ENCODE assay signal across 8 cellular contexts in the genomic region with DNA sequence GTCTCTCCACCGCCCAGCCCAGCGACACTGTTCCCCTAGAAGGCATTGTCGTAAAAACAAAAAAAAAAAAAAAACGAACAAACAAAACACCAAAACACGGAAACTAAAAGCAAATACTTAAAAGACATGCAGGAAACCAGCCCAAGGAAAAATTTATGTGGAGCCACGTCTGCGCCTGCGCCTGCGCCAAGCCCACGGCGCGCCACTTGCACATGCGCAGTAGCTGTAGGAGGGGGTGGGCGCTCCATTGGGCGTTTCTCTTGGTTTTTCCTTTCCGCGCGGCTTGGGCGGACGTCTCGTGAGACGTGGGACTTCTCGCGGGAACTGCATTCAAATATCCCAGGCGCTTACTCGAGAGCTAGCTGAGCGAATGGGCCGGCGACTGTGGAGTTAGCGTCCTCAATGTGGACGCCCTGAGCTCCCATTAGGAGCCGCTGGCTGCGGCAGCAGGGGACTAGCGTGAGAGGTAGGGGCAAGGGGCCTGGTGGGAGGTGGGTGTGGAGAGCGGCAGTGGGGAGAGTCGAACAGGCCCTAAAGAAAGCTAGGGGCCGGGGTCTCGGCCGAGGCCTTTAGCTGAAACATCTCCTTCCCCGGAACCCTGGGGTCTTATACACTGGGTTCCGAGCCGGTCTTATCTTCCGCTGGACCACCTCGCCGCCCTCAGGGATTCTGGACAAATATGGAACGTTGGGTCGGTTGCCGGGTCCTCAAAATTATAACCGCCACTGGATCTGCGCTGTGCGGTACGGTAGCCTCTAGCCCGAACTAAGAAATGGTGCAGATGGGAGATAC. TPM values are rescaled to one million over a fixed set of nuclear protein-coding genes. Genes with fewer than 3 reads are reported as not detected.
DNase-seq lines count a peak whose midpoint lies in the region; ATAC-seq and TF ChIP-seq lines count a peak whose summit lies in the region.

A gene with protein sequence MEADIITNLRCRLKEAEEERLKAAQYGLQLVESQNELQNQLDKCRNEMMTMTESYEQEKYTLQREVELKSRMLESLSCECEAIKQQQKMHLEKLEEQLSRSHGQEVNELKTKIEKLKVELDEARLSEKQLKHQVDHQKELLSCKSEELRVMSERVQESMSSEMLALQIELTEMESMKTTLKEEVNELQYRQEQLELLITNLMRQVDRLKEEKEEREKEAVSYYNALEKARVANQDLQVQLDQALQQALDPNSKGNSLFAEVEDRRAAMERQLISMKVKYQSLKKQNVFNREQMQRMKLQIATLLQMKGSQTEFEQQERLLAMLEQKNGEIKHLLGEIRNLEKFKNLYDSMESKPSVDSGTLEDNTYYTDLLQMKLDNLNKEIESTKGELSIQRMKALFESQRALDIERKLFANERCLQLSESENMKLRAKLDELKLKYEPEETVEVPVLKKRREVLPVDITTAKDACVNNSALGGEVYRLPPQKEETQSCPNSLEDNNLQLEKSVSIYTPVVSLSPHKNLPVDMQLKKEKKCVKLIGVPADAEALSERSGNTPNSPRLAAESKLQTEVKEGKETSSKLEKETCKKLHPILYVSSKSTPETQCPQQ (plus strand): TSS at position 350 of the 792 bp plus-strand sequence. CDS start 4,644 bp downstream, outside the sequence.

- H3K27ac Mint-ChIP-seq in activated naive CD4-positive, alpha-beta T cell treated with anti-CD3 and anti-CD28 coated beads, Interleukin-2, amount 50 U/mL, for 72 hours = peak within 1 kb of the TSS; percentile 98 to 99

- peaks cover 0 to 18% of the 10 kb centered on the region in 2 donors for H3K36me3 Mint-ChIP-seq in activated naive CD4-positive, alpha-beta T cell treated with anti-CD3 and anti-CD28 coated beads, Interleukin-2, amount 50 U/mL, for 72 hours

- H3K4me1 ChIP-seq in thoracic aorta (ENCODE audit: control insufficient read depth in 1 of 2, low read depth in 2 of 2) = peaks cover 3 to 7% of the 10 kb centered on the region in 2 donors

- H3K9me3 Mint-ChIP-seq in activated naive CD4-positive, alpha-beta T cell treated with anti-CD3 and anti-CD28 coated beads, Interleukin-2, amount 50 U/mL, for 72 hours = no peaks in the 10 kb centered on the region

- TF ChIP-seq CTCF in omental fat pad (IDR thresholded peaks at IDR 0.05) (no peak), thoracic aorta (IDR thresholded peaks at IDR 0.05) (no peak)

- DNase-seq in NCI-H1092 treated with DMSO at 0.1 percent for 48 hours (lab: John Stamatoyannopoulos, UW) (peak; percentile 88), SKM-1 (lab: John Stamatoyannopoulos, UW; ENCODE audit: unreplicated experiment) (peak; percentile 60), glomerular visceral epithelial cell (ENCODE audit: extremely low spot score) (peak; percentile 99), omental fat pad (ENCODE audit: low spot score) (peak; percentile 92), thoracic aorta (ENCODE audit: low spot score) (peak; percentile 84)
- DNase-seq in activated naive CD4-positive, alpha-beta T cell treated with anti-CD3 and anti-CD28 coated beads, Interleukin-2, amount 50 U/mL, for 72 hours (ENCODE audit: low spot score in 2 of 2) = peak; percentile 93 to 97

- no peaks in the 10 kb centered on the region for H3K36me3 ChIP-seq in thoracic aorta

- peak within 1 kb of the TSS; percentile 29 to 50 for H3K27ac ChIP-seq in thoracic aorta

- ATAC-seq in HG02610 (IDR thresholded peaks at IDR 0.05; ENCODE audit: unreplicated experiment) (peak; percentile 87), omental fat pad (ENCODE audit: low FRiP score) (peak; percentile 72), thoracic aorta (ENCODE audit: insufficient number of reproducible peaks, low FRiP score, low read depth) (peak; percentile 99)
- peak; percentile 93 to 96 for ATAC-seq in activated naive CD4-positive, alpha-beta T cell treated with anti-CD3 and anti-CD28 coated beads, Interleukin-2, amount 50 U/mL, for 72 hours

- no peaks in the 10 kb centered on the region for H3K9me3 ChIP-seq in thoracic aorta

- H3K4me3 ChIP-seq in GM08714 (ENCODE audit: low read length) = peak within 1 kb of the TSS; percentile 95
- H3K4me3 ChIP-seq in thoracic aorta = peak within 1 kb of the TSS; percentile 88

- H3K27me3 ChIP-seq in thoracic aorta (replicated peaks; ENCODE audit: insufficient read depth) = no peaks in the 10 kb centered on the region

RNA-seq across cellular contexts. Expression of the gene that starts here (rescaled TPM):
- 10 to 100 TPM; 26.6 to 33.3 TPM for total RNA-seq in activated naive CD4-positive, alpha-beta T cell treated with anti-CD3 and anti-CD28 coated beads, Interleukin-2, amount 50 U/mL, for 72 hours
- total RNA-seq in omental fat pad (10 to 100 TPM in 1 of 4 donors, 1 to 10 TPM in 3; 5.8 to 16.1 (median 6.3) TPM), thoracic aorta (1 to 10 TPM; 1.9 to 6.8 TPM)

Comparison
In these comparisons a context has a peak if more than half of its experiments do, and no peak if none do; other contexts are left out.
1. Peak in every context shown above with its lines: DNase-seq, ATAC-seq, H3K4me3 ChIP-seq and H3K27ac ChIP-seq.